Comparison of ENCODE assay signal across 8 cellular contexts in genomic region chr19:44164673-44165512, GRCh38. TPM values are rescaled to one million over a fixed set of nuclear protein-coding genes. Genes with fewer than 3 reads are reported as not detected.
A peak's percentile ranks its signal among the peaks of the same experiment; 100 is the strongest.
DNase-seq lines count a peak whose midpoint lies in the region; TF ChIP-seq lines count a peak whose summit lies in the region.

ZNF226 (plus strand) TSS chr19:44165100; CDS start chr19:44170081, 4,981 bp downstream.

- H3K4me3 Mint-ChIP-seq in neural crest cell = peak within 1 kb of the TSS; percentile 99

- peak within 1 kb of the TSS; percentile 82 to 98 for H3K9ac ChIP-seq in stomach smooth muscle (ENCODE audit: low read length in 2 of 2)

- H3K4me1 ChIP-seq in stomach smooth muscle (ENCODE audit: control insufficient read depth, insufficient read depth, low read length) = peaks cover 6% of the 10 kb centered on the region

- H3K27me3 ChIP-seq in stomach smooth muscle (ENCODE audit: control insufficient read depth in 1 of 2, insufficient read depth in 2 of 2, low read length in 2 of 2) = no peaks in the 10 kb centered on the region

- peak within 1 kb of the TSS; percentile 90 for H3K27ac ChIP-seq in stomach smooth muscle (ENCODE audit: low read length)

- H3K36me3 ChIP-seq in stomach smooth muscle (ENCODE audit: control insufficient read depth in 2 of 2, insufficient read depth in 2 of 2, low read length in 2 of 2) = peaks cover 17 to 26% of the 10 kb centered on the region in 2 donors

- H3K27me3 Mint-ChIP-seq in neural crest cell (ENCODE audit: low read depth) = no peaks in the 10 kb centered on the region

- peak within 1 kb of the TSS; percentile 99 for H3K27ac Mint-ChIP-seq in neural crest cell (ENCODE audit: unreplicated experiment)

- no peak for TF ChIP-seq CTCF in foreskin fibroblast (IDR thresholded peaks at IDR 0.05; ENCODE audit: low read depth, low read length)
- TF ChIP-seq CTCF in neural crest cell (conservative IDR thresholded peaks at IDR 0.05) = no peak

- H3K9me3 Mint-ChIP-seq in neural crest cell = peaks cover 10% of the 10 kb centered on the region

- H3K9me3 ChIP-seq in stomach smooth muscle (ENCODE audit: control insufficient read depth in 2 of 2, low read length in 2 of 2) = peaks cover 11 to 14% of the 10 kb centered on the region in 2 donors

- H3K36me3 Mint-ChIP-seq in neural crest cell (ENCODE audit: low read depth) = peaks cover 27% of the 10 kb centered on the region

- DNase-seq in EH (ENCODE audit: low read depth) (peak; percentile 99), GOT3 (lab: John Stamatoyannopoulos, UW) (peak; percentile 67), M059J (ENCODE audit: low read depth) (peak; percentile 99), SHP77 treated with DMSO at 0.1 percent for 48 hours (lab: John Stamatoyannopoulos, UW) (peak; percentile 99), foreskin fibroblast (peak; percentile 98 to 99), neural crest cell (ENCODE audit: low read depth, low spot score) (peak; percentile 64)
- peak; percentile 76 for DNase-seq in activated gamma-delta T cell treated with anti-CD3 and anti-CD28 coated beads, Interleukin-2, amount 50 U/mL, for 16 hours (ENCODE audit: low read depth)

- H3K4me3 ChIP-seq in foreskin fibroblast (ENCODE audit: low read depth in 1 of 2, low read length in 2 of 2) (peak within 1 kb of the TSS; percentile 75 to 96), stomach smooth muscle (ENCODE audit: low read length in 2 of 2) (peak within 1 kb of the TSS; percentile 76 to 97)

- peaks cover 37% of the 10 kb centered on the region for H3K4me1 Mint-ChIP-seq in neural crest cell

RNA-seq across cellular contexts. Expression of gene ZNF226, which starts in this region (rescaled TPM):
- 9.7 and 20.7 TPM in 2 replicates for total RNA-seq in M059J (2014; rRNA removed; shearing (Covaris generic))
- 24.4 and 29.8 TPM in 2 replicates for total RNA-seq in neural crest cell

Comparison
In these comparisons a context has a peak if more than half of its experiments do, and no peak if none do; other contexts are left out.
1. Peak in every context shown above with its lines: DNase-seq, H3K4me3 ChIP-seq and H3K27ac ChIP-seq.